ENCODE assay signal across 12 cellular contexts in genomic region chr2:176763871-176764404, GRCh38.
DNase-seq lines count a peak whose midpoint lies in the region; ATAC-seq and TF ChIP-seq lines count a peak whose summit lies in the region.
"Had no signal": no experiment of that assay in that cellular context is flagged by ENCODE, and none has a peak within 500 bp of the region (broad histone marks: within the 10 kb centered on the region; RNA-seq: fewer than 3 reads in every experiment).

No MANE protein-coding gene starts in this region.

- no peak overlapping the region for H3K27ac Mint-ChIP-seq in CD4-positive, alpha-beta T cell
- H3K27ac Mint-ChIP-seq in activated CD4-positive, alpha-beta T cell treated with anti-CD3 and anti-CD28 coated beads for 36 hours = no peak overlapping the region
- H3K27ac Mint-ChIP-seq: natural killer cell treated with Interleukin-12 subunit alpha and Interleukin-12 subunit beta and Interleukin-15 and Interleukin-18, amount 100 ng/mL, for 72 hours had no signal

- H3K9me3 Mint-ChIP-seq in CD4-positive, alpha-beta T cell = no peaks in the 10 kb centered on the region
- no peaks in the 10 kb centered on the region for H3K9me3 Mint-ChIP-seq in activated CD4-positive, alpha-beta T cell treated with anti-CD3 and anti-CD28 coated beads for 36 hours (ENCODE audit: low read depth)
- H3K9me3 Mint-ChIP-seq: natural killer cell treated with Interleukin-12 subunit alpha and Interleukin-12 subunit beta and Interleukin-15 and Interleukin-18, amount 100 ng/mL, for 72 hours had no signal

- ATAC-seq in HG02588 (IDR thresholded peaks at IDR 0.05; ENCODE audit: unreplicated experiment) = peak; percentile 70
- no peak for ATAC-seq in CD4-positive, alpha-beta T cell (ENCODE audit: poor library complexity)
- ATAC-seq in activated CD4-positive, alpha-beta T cell treated with anti-CD3 and anti-CD28 coated beads for 36 hours = no peak
- ATAC-seq: A549; natural killer cell treated with Interleukin-12 subunit alpha and Interleukin-12 subunit beta and Interleukin-15 and Interleukin-18, amount 100 ng/mL, for 72 hours had no signal

- no peak for TF ChIP-seq CTCF in CD4-positive, alpha-beta T cell (IDR thresholded peaks at IDR 0.05)

- POLR2A ChIA-PET in CD4-positive, alpha-beta T cell (lab: Charles Lee) = no interaction called here
- POLR2A ChIA-PET in activated CD4-positive, alpha-beta T cell treated with anti-CD3 and anti-CD28 coated beads for 36 hours (lab: Charles Lee) = no interaction called here

- H3K27ac ChIP-seq in CD4-positive, alpha-beta T cell (ENCODE audit: low read depth, low read length) = no peak overlapping the region
- H3K27ac ChIP-seq: A549 had no signal

- CTCF ChIA-PET in CD4-positive, alpha-beta T cell (lab: Charles Lee) = no interaction called here
- CTCF ChIA-PET in activated CD4-positive, alpha-beta T cell treated with anti-CD3 and anti-CD28 coated beads for 36 hours (lab: Charles Lee) = interaction anchor here (1.4 to 1.6 kb wide), 2 partner anchors 15 to 384 kb away, joined by 4 read pairs; no protein-coding TSS in a partner anchor

- no peak overlapping the region for H3K4me3 Mint-ChIP-seq in CD4-positive, alpha-beta T cell
- H3K4me3 Mint-ChIP-seq in activated CD4-positive, alpha-beta T cell treated with anti-CD3 and anti-CD28 coated beads for 36 hours = no peak overlapping the region
- H3K4me3 Mint-ChIP-seq: natural killer cell treated with Interleukin-12 subunit alpha and Interleukin-12 subunit beta and Interleukin-15 and Interleukin-18, amount 100 ng/mL, for 72 hours had no signal

- intact Hi-C loops in CD4-positive, alpha-beta T cell (cut with DNase I, micrococcal nuclease) = no loop called here
- intact Hi-C loops in activated CD4-positive, alpha-beta T cell treated with anti-CD3 and anti-CD28 coated beads for 36 hours (cut with DNase I, micrococcal nuclease) = no loop called here

- peaks cover 52% of the 10 kb centered on the region for H3K27me3 Mint-ChIP-seq in CD4-positive, alpha-beta T cell
- peaks cover 15% of the 10 kb centered on the region for H3K27me3 Mint-ChIP-seq in activated CD4-positive, alpha-beta T cell treated with anti-CD3 and anti-CD28 coated beads for 36 hours

- no peaks in the 10 kb centered on the region for H3K36me3 Mint-ChIP-seq in CD4-positive, alpha-beta T cell (ENCODE audit: low read depth)
- H3K36me3 Mint-ChIP-seq in activated CD4-positive, alpha-beta T cell treated with anti-CD3 and anti-CD28 coated beads for 36 hours (ENCODE audit: low read depth) = no peaks in the 10 kb centered on the region
- H3K36me3 Mint-ChIP-seq: natural killer cell treated with Interleukin-12 subunit alpha and Interleukin-12 subunit beta and Interleukin-15 and Interleukin-18, amount 100 ng/mL, for 72 hours had no signal

- H3K9me3 ChIP-seq in CD4-positive, alpha-beta T cell (ENCODE audit: control insufficient read depth, low read length) = no peaks in the 10 kb centered on the region
- H3K9me3 ChIP-seq: A549 had no signal

- DNase-seq in NCI-H1417 (lab: John Stamatoyannopoulos, UW) (peak in 2 of 3 experiments; percentile 17 to 58), NCI-H1417 treated with DMSO at 0.1 percent for 48 hours (lab: John Stamatoyannopoulos, UW) (no peak), NCI-H146 (lab: John Stamatoyannopoulos, UW) (peak; percentile 77), islet precursor cell (peak; percentile 60), NCI-H2196 (lab: John Stamatoyannopoulos, UW; ENCODE audit: unreplicated experiment) (no peak)
- DNase-seq in CD4-positive, alpha-beta T cell = no peak
- DNase-seq in activated CD4-positive, alpha-beta T cell treated with anti-CD3 and anti-CD28 coated beads for 36 hours = no peak
- DNase-seq: activated CD4-positive, alpha-beta T cell treated with anti-CD3 and anti-CD28 coated beads, Interleukin-2, amount 50 U/mL, for 4 hours; NCI-H2171 had no signal

- peaks cover under 1% of the 10 kb centered on the region for H3K27me3 ChIP-seq in CD4-positive, alpha-beta T cell (ENCODE audit: control insufficient read depth, insufficient read depth, low read length)

- H3K4me1 Mint-ChIP-seq in CD4-positive, alpha-beta T cell (ENCODE audit: low read depth) = no peaks in the 10 kb centered on the region
- no peaks in the 10 kb centered on the region for H3K4me1 Mint-ChIP-seq in activated CD4-positive, alpha-beta T cell treated with anti-CD3 and anti-CD28 coated beads for 36 hours

Comparison
In these comparisons a context has a peak if more than half of its experiments do, and no peak if none do; other contexts are left out.
1. DNase-seq: peak in NCI-H1417 (2 of 3), NCI-H146 (single experiment) and islet precursor cell (single experiment); none in NCI-H1417 treated with DMSO at 0.1 percent for 48 hours (single experiment), NCI-H2196 (single experiment), CD4-positive, alpha-beta T cell (0 of 10) and activated CD4-positive, alpha-beta T cell treated with anti-CD3 and anti-CD28 coated beads for 36 hours (single experiment).